Comparison of ENCODE assay signal across 27 cellular contexts in genomic region chr10:1684991-1685390, GRCh38. TPM values are rescaled to one million over a fixed set of nuclear protein-coding genes. Genes with fewer than 3 reads are reported as not detected.
DNase-seq lines count a peak whose midpoint lies in the region; ATAC-seq and TF ChIP-seq lines count a peak whose summit lies in the region.
"Had no signal": no experiment of that assay in that cellular context is flagged by ENCODE, and none has a peak within 500 bp of the region (broad histone marks: within the 10 kb centered on the region; RNA-seq: fewer than 3 reads in every experiment).

No MANE protein-coding gene starts in this region.

- H3K4me1 Mint-ChIP-seq in progenitor cell of endocrine pancreas (ENCODE audit: low read depth) (peaks cover 3% of the 10 kb centered on the region), type B pancreatic cell (ENCODE audit: unreplicated experiment) (peaks cover 8% of the 10 kb centered on the region)
- H3K4me1 Mint-ChIP-seq: CD14-positive monocyte had no signal

- peak overlapping the region; percentile 80 for H3K27ac ChIP-seq in hepatocyte
- no peak overlapping the region for H3K27ac ChIP-seq in tibial nerve
- H3K27ac ChIP-seq: BLaER1 had no signal

- H3K27me3 ChIP-seq in hepatocyte (no peaks in the 10 kb centered on the region), tibial nerve (no peaks in the 10 kb centered on the region)
- H3K27me3 ChIP-seq: BE2C, BLaER1 had no signal

- H3K4me1 ChIP-seq in hepatocyte (ENCODE audit: insufficient read depth): no peaks in the 10 kb centered on the region
- peaks cover 0 to 9% (median 0%) of the 10 kb centered on the region in 4 donors for H3K4me1 ChIP-seq in tibial nerve
- H3K4me1 ChIP-seq: BE2C had no signal

- H3K36me3 ChIP-seq in hepatocyte (replicated peaks; ENCODE audit: insufficient read depth, low read depth): no peaks in the 10 kb centered on the region
- H3K36me3 ChIP-seq in tibial nerve: no peaks in the 10 kb centered on the region
- H3K36me3 ChIP-seq: BE2C, BLaER1 had no signal

- H3K9me2 ChIP-seq in hepatocyte (replicated peaks; ENCODE audit: insufficient read depth): no peaks in the 10 kb centered on the region

- no peak overlapping the region for H3K4me3 ChIP-seq in hepatocyte
- no peak overlapping the region for H3K4me3 ChIP-seq in tibial nerve
- H3K4me3 ChIP-seq: BLaER1, GM12878 had no signal

- no peak for TF ChIP-seq EP300 in tibial nerve (IDR thresholded peaks at IDR 0.05)

- H3K4me3 Mint-ChIP-seq in progenitor cell of endocrine pancreas (ENCODE audit: low read depth): no peak overlapping the region
- peak overlapping the region; percentile 20 for H3K4me3 Mint-ChIP-seq in type B pancreatic cell
- H3K4me3 Mint-ChIP-seq: CD14-positive monocyte; CD4-positive, alpha-beta memory T cell; CD4-positive, CD25-positive, alpha-beta regulatory T cell; CD8-positive, alpha-beta memory T cell had no signal

- H2AFZ ChIP-seq in hepatocyte: no peak overlapping the region

- no peak for TF ChIP-seq POLR2A in tibial nerve (IDR thresholded peaks at IDR 0.05)

- H3K9me3 Mint-ChIP-seq in progenitor cell of endocrine pancreas (ENCODE audit: low read depth) (peaks cover 7% of the 10 kb centered on the region), type B pancreatic cell (no peaks in the 10 kb centered on the region)

- no peaks in the 10 kb centered on the region for H3K79me2 ChIP-seq in hepatocyte

- H3K27ac Mint-ChIP-seq in progenitor cell of endocrine pancreas (peak overlapping the region; percentile 57), type B pancreatic cell (no peak overlapping the region)
- H3K27ac Mint-ChIP-seq: CD14-positive monocyte; CD4-positive, alpha-beta memory T cell; CD4-positive, CD25-positive, alpha-beta regulatory T cell; CD8-positive, alpha-beta memory T cell had no signal

- TF ChIP-seq CTCF in hepatocyte (IDR thresholded peaks at IDR 0.05; ENCODE audit: poor library complexity) (no peak), progenitor cell of endocrine pancreas (IDR thresholded peaks at IDR 0.05; ENCODE audit: unreplicated experiment) (no peak), type B pancreatic cell (conservative IDR thresholded peaks at IDR 0.05) (no peak), tibial nerve (IDR thresholded peaks at IDR 0.05) (no peak)

- no peak for ATAC-seq in HG03135 (IDR thresholded peaks at IDR 0.05; ENCODE audit: unreplicated experiment)
- ATAC-seq: GM12878 had no signal

- no peak overlapping the region for H3K4me2 ChIP-seq in hepatocyte
- H3K4me2 ChIP-seq: BLaER1 had no signal

- WGBS in hepatocyte (ENCODE audit: low lambda C conversion rate, missing lambda C conversion rate): 95% methylated on average over 8 of the region's 9 CpGs
- WGBS in tibial nerve, 2 donors: 92 to 96% methylated on average over 9 of the region's 9 CpGs

- DNase-seq in hepatocyte (ENCODE audit: low spot score) (no peak), progenitor cell of endocrine pancreas (ENCODE audit: low spot score, unreplicated experiment) (no peak), type B pancreatic cell (ENCODE audit: extremely low spot score, unreplicated experiment) (no peak), tibial nerve (ENCODE audit: low spot score in 2 of 2) (no peak), NCI-H1694 treated with DMSO at 0.1 percent for 48 hours (lab: John Stamatoyannopoulos, UW) (no peak)
- DNase-seq: 8988T; ACHN; BE2C; C1 segment of cervical spinal cord; CD4-positive, alpha-beta memory T cell; CD4-positive, CD25-positive, alpha-beta regulatory T cell; CD8-positive, alpha-beta memory T cell; COR-L47; DMS 273 treated with DMSO at 0.1 percent for 48 hours; DMS153; DMS53; DMS79; DND-41; EL; GDM1 had no signal

- H3K36me3 Mint-ChIP-seq in progenitor cell of endocrine pancreas (ENCODE audit: insufficient read depth): no peaks in the 10 kb centered on the region
- H3K36me3 Mint-ChIP-seq in type B pancreatic cell: no peaks in the 10 kb centered on the region
- H3K36me3 Mint-ChIP-seq: CD14-positive monocyte; CD4-positive, alpha-beta memory T cell; CD4-positive, CD25-positive, alpha-beta regulatory T cell; CD8-positive, alpha-beta memory T cell had no signal

- peaks cover 10% of the 10 kb centered on the region for H3K27me3 Mint-ChIP-seq in progenitor cell of endocrine pancreas
- peaks cover 4% of the 10 kb centered on the region for H3K27me3 Mint-ChIP-seq in type B pancreatic cell
- H3K27me3 Mint-ChIP-seq: CD4-positive, CD25-positive, alpha-beta regulatory T cell had no signal

- H3K9me3 ChIP-seq in hepatocyte (ENCODE audit: low read depth): no peaks in the 10 kb centered on the region
- H3K9me3 ChIP-seq in tibial nerve: peaks cover 0 to 3% (median 0%) of the 10 kb centered on the region in 4 donors
- H3K9me3 ChIP-seq: BE2C, BLaER1 had no signal

- no peaks in the 10 kb centered on the region for H4K20me1 ChIP-seq in hepatocyte (ENCODE audit: insufficient read depth, poor library complexity, severe bottlenecking)

RNA-seq across cellular contexts. Expression of gene ADARB2, which starts 52.3 kb away (rescaled TPM):
- total RNA-seq in hepatocyte (0.13 and 1.4 TPM in 2 replicates), progenitor cell of endocrine pancreas (1.3 and 1.5 TPM in 2 replicates), type B pancreatic cell (ENCODE audit: low replicate concordance) (4.9 and 5.2 TPM in 2 replicates), tibial nerve (10 to 100 TPM in 3 of 4 donors, 1 to 10 TPM in 1; 8.4 to 23.2 (median 19.6) TPM)
- 0.10 and 0.48 TPM in 2 replicates for polyA plus RNA-seq in hepatocyte
- total RNA-seq: A673; CD8-positive, alpha-beta memory T cell; G401 had no signal
- polyA plus RNA-seq: AG04450; CD14-positive monocyte; CD4-positive, alpha-beta memory T cell; CD8-positive, alpha-beta memory T cell had no signal
